Comparison of ENCODE assay signal across 10 cellular contexts in the genomic region with DNA sequence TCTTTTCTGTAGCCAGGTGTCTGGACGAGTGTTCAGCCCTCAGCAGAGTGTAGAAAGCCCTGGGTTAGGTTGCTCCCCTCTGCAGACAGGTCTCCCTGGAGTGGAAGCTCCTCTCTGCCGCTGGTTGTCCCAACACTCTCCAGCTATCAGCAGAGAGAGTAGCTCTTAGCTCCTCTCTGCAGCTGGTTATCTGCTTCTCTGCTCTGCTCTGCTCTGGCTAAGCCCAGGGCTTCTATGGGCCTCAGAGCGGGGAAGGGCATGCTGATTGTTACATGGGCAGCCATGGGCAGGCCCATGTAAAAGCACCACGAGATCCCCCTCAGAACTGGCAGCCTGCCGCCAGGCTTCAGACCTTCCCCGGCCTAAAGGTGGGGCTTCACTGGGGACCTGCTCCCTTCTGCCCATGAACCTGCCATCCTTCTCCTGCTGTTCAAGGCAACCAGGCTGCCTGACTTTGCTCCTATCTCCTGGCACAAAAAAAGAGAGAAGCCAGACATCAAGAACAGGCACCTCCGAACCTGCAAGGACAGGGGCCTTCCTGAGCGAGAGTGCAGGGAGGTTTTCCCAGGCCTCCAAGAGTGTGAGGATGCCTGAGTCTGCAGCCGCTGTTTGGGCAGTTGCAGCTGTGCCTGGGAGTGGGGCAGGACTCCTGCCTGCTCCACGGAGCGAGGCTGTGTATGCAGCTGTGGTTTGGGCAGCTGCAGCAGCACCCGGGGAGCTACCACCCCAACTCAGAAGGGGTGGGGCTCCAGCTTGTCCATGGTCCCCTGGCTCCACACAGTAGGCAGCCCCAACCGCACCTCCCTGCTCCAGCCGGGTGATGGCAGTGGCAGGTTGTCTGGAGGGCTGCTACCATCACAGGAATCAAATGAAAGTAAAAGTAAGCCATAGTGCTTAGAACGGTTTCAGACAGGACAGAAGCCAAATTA.
DNase-seq lines count a peak whose midpoint lies in the region; ATAC-seq and TF ChIP-seq lines count a peak whose summit lies in the region.
"Had no signal": no experiment of that assay in that cellular context is flagged by ENCODE, and none has a peak within 500 bp of the region (broad histone marks: within the 10 kb centered on the region; RNA-seq: fewer than 3 reads in every experiment).

No MANE protein-coding gene starts in this region.

- no peak overlapping the region for H3K4me3 Mint-ChIP-seq in WTC11
- H3K4me3 Mint-ChIP-seq: activated naive CD4-positive, alpha-beta T cell treated with anti-CD3 and anti-CD28 coated beads, Interleukin-2, amount 50 U/mL, for 24 hours had no signal

- H3K27me3 Mint-ChIP-seq in WTC11 (ENCODE audit: low read depth): no peaks in the 10 kb centered on the region
- H3K27me3 Mint-ChIP-seq: activated naive CD4-positive, alpha-beta T cell treated with anti-CD3 and anti-CD28 coated beads, Interleukin-2, amount 50 U/mL, for 24 hours had no signal

- POLR2A ChIA-PET in WTC11 (lab: Charles Lee): no interaction called here

- H3K36me3 Mint-ChIP-seq in WTC11: no peaks in the 10 kb centered on the region
- H3K36me3 Mint-ChIP-seq: activated naive CD4-positive, alpha-beta T cell treated with anti-CD3 and anti-CD28 coated beads, Interleukin-2, amount 50 U/mL, for 24 hours had no signal

- no peak overlapping the region for H3K27ac Mint-ChIP-seq in WTC11
- H3K27ac Mint-ChIP-seq: activated naive CD4-positive, alpha-beta T cell treated with anti-CD3 and anti-CD28 coated beads, Interleukin-2, amount 50 U/mL, for 24 hours had no signal

- ATAC-seq in GM18508 (IDR thresholded peaks at IDR 0.05; ENCODE audit: insufficient read depth, unreplicated experiment) (peak; percentile 96), HG03442 (IDR thresholded peaks at IDR 0.05; ENCODE audit: unreplicated experiment) (peak; percentile 46), WTC11 (peak; percentile 89), HG03097 (IDR thresholded peaks at IDR 0.05; ENCODE audit: low FRiP score, unreplicated experiment) (no peak), HG03354 (IDR thresholded peaks at IDR 0.05; ENCODE audit: poor library complexity, severe bottlenecking, unreplicated experiment) (no peak)

- peak; percentile 43 for DNase-seq in WTC11 (ENCODE audit: low spot score)
- DNase-seq in nucleus accumbens (lab: John Stamatoyannopoulos, UW): peak in 51 of 56 donors; percentile 11 to 85 (median 60)
- no peak for DNase-seq in activated effector memory CD4-positive, alpha-beta T cell treated with anti-CD3 and anti-CD28 coated beads, Interleukin-2, amount 50 U/mL, for 16 hours
- no peak for DNase-seq in NCI-H128 (lab: John Stamatoyannopoulos, UW; ENCODE audit: unreplicated experiment)
- DNase-seq: NCI-H1436 had no signal

- H3K4me1 Mint-ChIP-seq in WTC11: no peaks in the 10 kb centered on the region; the same call in 1 of the 2 replicates
- H3K4me1 Mint-ChIP-seq: activated naive CD4-positive, alpha-beta T cell treated with anti-CD3 and anti-CD28 coated beads, Interleukin-2, amount 50 U/mL, for 24 hours had no signal

- TF ChIP-seq CTCF in WTC11 (IDR thresholded peaks at IDR 0.05): no peak

- CTCF ChIA-PET in WTC11 (lab: Charles Lee): interaction anchor here (0.6 to 1.6 kb wide), 3 partner anchors 260 to 726 kb away, joined by 3 to 6 read pairs (median 3); no protein-coding TSS in a partner anchor

- H3K9me3 Mint-ChIP-seq in WTC11: no peaks in the 10 kb centered on the region
- H3K9me3 Mint-ChIP-seq: activated naive CD4-positive, alpha-beta T cell treated with anti-CD3 and anti-CD28 coated beads, Interleukin-2, amount 50 U/mL, for 24 hours had no signal

TF ChIP-seq in WTC11, 78 proteins besides CTCF, POLR2A, EP300 and RAD21:
- TF ChIP-seq TP53 (CRISPR knock-in tag; IDR thresholded peaks at IDR 0.05) (no peak), ZNF416 (CRISPR knock-in tag; IDR thresholded peaks at IDR 0.05) (no peak), IRF2 (CRISPR knock-in tag; IDR thresholded peaks at IDR 0.05; ENCODE audit: borderline replicate concordance, low read depth) (no peak), ZNF138 (CRISPR knock-in tag; conservative IDR thresholded peaks at IDR 0.05) (no peak), CREB1 (CRISPR knock-in tag; IDR thresholded peaks at IDR 0.05) (no peak), ZNF219 (CRISPR knock-in tag; IDR thresholded peaks at IDR 0.05; ENCODE audit: borderline replicate concordance) (no peak), GABPB1 (CRISPR knock-in tag; IDR thresholded peaks at IDR 0.05) (no peak), ZNF396 (CRISPR knock-in tag; IDR thresholded peaks at IDR 0.05; ENCODE audit: borderline replicate concordance) (no peak), FOXP1 (CRISPR knock-in tag; IDR thresholded peaks at IDR 0.05; ENCODE audit: borderline replicate concordance) (no peak), JAZF1 (CRISPR knock-in tag; IDR thresholded peaks at IDR 0.05) (no peak), SP1 (CRISPR knock-in tag; conservative IDR thresholded peaks at IDR 0.05) (no peak), CREM (CRISPR knock-in tag; IDR thresholded peaks at IDR 0.05) (no peak), NFYB (CRISPR knock-in tag; conservative IDR thresholded peaks at IDR 0.05; ENCODE audit: low read depth) (no peak), NFATC4 (CRISPR knock-in tag; IDR thresholded peaks at IDR 0.05) (no peak), RORB (CRISPR knock-in tag; IDR thresholded peaks at IDR 0.05) (no peak), SOX15 (CRISPR knock-in tag; IDR thresholded peaks at IDR 0.05) (no peak)
- TF ChIP-seq, protein P1, sequence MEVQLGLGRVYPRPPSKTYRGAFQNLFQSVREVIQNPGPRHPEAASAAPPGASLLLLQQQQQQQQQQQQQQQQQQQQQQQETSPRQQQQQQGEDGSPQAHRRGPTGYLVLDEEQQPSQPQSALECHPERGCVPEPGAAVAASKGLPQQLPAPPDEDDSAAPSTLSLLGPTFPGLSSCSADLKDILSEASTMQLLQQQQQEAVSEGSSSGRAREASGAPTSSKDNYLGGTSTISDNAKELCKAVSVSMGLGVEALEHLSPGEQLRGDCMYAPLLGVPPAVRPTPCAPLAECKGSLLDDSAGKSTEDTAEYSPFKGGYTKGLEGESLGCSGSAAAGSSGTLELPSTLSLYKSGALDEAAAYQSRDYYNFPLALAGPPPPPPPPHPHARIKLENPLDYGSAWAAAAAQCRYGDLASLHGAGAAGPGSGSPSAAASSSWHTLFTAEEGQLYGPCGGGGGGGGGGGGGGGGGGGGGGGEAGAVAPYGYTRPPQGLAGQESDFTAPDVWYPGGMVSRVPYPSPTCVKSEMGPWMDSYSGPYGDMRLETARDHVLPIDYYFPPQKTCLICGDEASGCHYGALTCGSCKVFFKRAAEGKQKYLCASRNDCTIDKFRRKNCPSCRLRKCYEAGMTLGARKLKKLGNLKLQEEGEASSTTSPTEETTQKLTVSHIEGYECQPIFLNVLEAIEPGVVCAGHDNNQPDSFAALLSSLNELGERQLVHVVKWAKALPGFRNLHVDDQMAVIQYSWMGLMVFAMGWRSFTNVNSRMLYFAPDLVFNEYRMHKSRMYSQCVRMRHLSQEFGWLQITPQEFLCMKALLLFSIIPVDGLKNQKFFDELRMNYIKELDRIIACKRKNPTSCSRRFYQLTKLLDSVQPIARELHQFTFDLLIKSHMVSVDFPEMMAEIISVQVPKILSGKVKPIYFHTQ (CRISPR knock-in tag; IDR thresholded peaks at IDR 0.05): no peak
- TF ChIP-seq, protein P2, sequence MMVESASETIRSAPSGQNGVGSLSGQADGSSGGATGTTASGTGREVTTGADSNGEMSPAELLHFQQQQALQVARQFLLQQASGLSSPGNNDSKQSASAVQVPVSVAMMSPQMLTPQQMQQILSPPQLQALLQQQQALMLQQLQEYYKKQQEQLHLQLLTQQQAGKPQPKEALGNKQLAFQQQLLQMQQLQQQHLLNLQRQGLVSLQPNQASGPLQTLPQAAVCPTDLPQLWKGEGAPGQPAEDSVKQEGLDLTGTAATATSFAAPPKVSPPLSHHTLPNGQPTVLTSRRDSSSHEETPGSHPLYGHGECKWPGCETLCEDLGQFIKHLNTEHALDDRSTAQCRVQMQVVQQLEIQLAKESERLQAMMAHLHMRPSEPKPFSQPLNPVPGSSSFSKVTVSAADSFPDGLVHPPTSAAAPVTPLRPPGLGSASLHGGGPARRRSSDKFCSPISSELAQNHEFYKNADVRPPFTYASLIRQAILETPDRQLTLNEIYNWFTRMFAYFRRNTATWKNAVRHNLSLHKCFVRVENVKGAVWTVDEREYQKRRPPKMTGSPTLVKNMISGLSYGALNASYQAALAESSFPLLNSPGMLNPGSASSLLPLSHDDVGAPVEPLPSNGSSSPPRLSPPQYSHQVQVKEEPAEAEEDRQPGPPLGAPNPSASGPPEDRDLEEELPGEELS (CRISPR knock-in tag; IDR thresholded peaks at IDR 0.05): no peak
- TF ChIP-seq, protein P3, sequence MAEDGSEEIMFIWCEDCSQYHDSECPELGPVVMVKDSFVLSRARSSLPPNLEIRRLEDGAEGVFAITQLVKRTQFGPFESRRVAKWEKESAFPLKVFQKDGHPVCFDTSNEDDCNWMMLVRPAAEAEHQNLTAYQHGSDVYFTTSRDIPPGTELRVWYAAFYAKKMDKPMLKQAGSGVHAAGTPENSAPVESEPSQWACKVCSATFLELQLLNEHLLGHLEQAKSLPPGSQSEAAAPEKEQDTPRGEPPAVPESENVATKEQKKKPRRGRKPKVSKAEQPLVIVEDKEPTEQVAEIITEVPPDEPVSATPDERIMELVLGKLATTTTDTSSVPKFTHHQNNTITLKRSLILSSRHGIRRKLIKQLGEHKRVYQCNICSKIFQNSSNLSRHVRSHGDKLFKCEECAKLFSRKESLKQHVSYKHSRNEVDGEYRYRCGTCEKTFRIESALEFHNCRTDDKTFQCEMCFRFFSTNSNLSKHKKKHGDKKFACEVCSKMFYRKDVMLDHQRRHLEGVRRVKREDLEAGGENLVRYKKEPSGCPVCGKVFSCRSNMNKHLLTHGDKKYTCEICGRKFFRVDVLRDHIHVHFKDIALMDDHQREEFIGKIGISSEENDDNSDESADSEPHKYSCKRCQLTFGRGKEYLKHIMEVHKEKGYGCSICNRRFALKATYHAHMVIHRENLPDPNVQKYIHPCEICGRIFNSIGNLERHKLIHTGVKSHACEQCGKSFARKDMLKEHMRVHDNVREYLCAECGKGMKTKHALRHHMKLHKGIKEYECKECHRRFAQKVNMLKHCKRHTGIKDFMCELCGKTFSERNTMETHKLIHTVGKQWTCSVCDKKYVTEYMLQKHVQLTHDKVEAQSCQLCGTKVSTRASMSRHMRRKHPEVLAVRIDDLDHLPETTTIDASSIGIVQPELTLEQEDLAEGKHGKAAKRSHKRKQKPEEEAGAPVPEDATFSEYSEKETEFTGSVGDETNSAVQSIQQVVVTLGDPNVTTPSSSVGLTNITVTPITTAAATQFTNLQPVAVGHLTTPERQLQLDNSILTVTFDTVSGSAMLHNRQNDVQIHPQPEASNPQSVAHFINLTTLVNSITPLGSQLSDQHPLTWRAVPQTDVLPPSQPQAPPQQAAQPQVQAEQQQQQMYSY (CRISPR knock-in tag; IDR thresholded peaks at IDR 0.05): no peak
- TF ChIP-seq, protein P4, sequence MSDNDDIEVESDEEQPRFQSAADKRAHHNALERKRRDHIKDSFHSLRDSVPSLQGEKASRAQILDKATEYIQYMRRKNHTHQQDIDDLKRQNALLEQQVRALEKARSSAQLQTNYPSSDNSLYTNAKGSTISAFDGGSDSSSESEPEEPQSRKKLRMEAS (CRISPR knock-in tag; IDR thresholded peaks at IDR 0.05): no peak
TF ChIP-seq in WTC11: peak in this region for 0.

Comparison
In these comparisons a context has a peak if more than half of its experiments do, and no peak if none do; other contexts are left out.
1. ATAC-seq: peak in GM18508 (single experiment), HG03442 (single experiment) and WTC11 (single experiment); none in HG03097 (single experiment) and HG03354 (single experiment).
2. DNase-seq: peak in WTC11 (single experiment) and nucleus accumbens (51 of 56); none in activated effector memory CD4-positive, alpha-beta T cell treated with anti-CD3 and anti-CD28 coated beads, Interleukin-2, amount 50 U/mL, for 16 hours (single experiment) and NCI-H128 (single experiment).